In the genomic region with DNA sequence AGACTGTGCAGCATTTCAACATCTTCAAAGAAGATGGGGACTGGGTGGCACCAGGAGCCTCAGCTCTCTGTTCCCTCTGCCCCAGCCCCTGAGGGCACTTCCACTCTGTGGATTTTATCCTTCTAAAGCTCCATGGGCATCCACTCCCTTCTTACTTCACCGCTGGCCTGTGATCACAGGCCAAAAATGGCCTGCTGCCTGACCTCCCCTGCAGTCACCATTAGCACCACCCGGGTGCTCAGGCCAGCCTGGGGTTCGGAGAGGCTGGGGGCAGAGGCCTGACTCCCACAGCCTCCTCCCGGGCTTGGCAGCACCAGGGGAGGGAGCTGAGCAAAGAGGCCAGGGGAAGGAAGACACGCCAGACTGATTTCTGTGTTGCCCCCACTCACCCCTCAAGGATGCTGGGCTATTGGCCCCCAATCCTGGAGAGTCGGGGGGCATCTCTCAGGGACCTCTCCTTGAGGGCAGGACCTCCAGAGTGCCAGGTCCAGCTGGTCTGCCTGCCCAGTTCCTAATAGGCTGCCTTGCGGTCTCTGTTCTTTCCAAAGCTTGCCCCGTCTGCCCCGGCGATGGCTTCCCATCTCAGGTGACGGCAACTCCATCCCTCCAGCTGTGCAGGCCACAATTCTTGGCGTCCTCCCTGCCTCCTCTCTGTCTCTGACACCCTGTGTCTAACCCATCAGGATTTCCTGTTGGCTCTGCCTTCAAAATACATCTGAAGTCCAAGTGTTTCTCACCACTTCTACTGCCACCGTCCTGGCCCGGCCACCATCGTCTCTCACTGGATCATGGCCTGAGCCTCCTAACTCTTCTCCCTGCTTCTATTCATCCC, we compare ENCODE assay signal across 16 cellular contexts.
DNase-seq lines count a peak whose midpoint lies in the region; ATAC-seq and TF ChIP-seq lines count a peak whose summit lies in the region.
"Had no signal": no experiment of that assay in that cellular context is flagged by ENCODE, and none has a peak within 500 bp of the region (broad histone marks: within the 10 kb centered on the region; RNA-seq: fewer than 3 reads in every experiment).

No MANE protein-coding gene starts in this region.

- H3K4me1 Mint-ChIP-seq in activated T-cell treated with anti-CD3 and anti-CD28 coated beads, Interleukin-2, amount 50 U/mL, for 24 hours (ENCODE audit: low read depth): no peaks in the 10 kb centered on the region
- H3K4me1 Mint-ChIP-seq in activated T-cell treated with anti-CD3 and anti-CD28 coated beads, Interleukin-2, amount 50 U/mL, for 72 hours (ENCODE audit: low read depth): no peaks in the 10 kb centered on the region
- no peaks in the 10 kb centered on the region for H3K4me1 Mint-ChIP-seq in type B pancreatic cell (ENCODE audit: unreplicated experiment)

- ATAC-seq in activated T-cell treated with anti-CD3 and anti-CD28 coated beads, Interleukin-2, amount 50 U/mL, for 72 hours (replicated peaks in 1 of 2): no peak
- no peak for ATAC-seq in HG02852 (IDR thresholded peaks at IDR 0.05; ENCODE audit: unreplicated experiment)

- H3K27ac Mint-ChIP-seq in activated T-cell treated with anti-CD3 and anti-CD28 coated beads, Interleukin-2, amount 50 U/mL, for 24 hours: no peak overlapping the region
- H3K27ac Mint-ChIP-seq in activated T-cell treated with anti-CD3 and anti-CD28 coated beads, Interleukin-2, amount 50 U/mL, for 72 hours: no peak overlapping the region
- no peak overlapping the region for H3K27ac Mint-ChIP-seq in type B pancreatic cell

- no peak overlapping the region for H3K4me3 Mint-ChIP-seq in activated T-cell treated with anti-CD3 and anti-CD28 coated beads, Interleukin-2, amount 50 U/mL, for 24 hours
- H3K4me3 Mint-ChIP-seq in activated T-cell treated with anti-CD3 and anti-CD28 coated beads, Interleukin-2, amount 50 U/mL, for 72 hours: no peak overlapping the region
- no peak overlapping the region for H3K4me3 Mint-ChIP-seq in type B pancreatic cell

- H3K27me3 ChIP-seq in Peyer's patch: no peaks in the 10 kb centered on the region
- H3K27me3 ChIP-seq: BLaER1 treated with 17β-estradiol and CSF1 and Interleukin-3, amounts not matched to agents 10 nM and 100 nM had no signal

- H3K27ac ChIP-seq in Peyer's patch: no peak overlapping the region
- H3K27ac ChIP-seq: BLaER1 treated with 17β-estradiol and CSF1 and Interleukin-3, amounts not matched to agents 10 nM and 100 nM; PC-9 had no signal

- no peaks in the 10 kb centered on the region for H3K36me3 ChIP-seq in Peyer's patch
- H3K36me3 ChIP-seq: BLaER1 treated with 17β-estradiol and CSF1 and Interleukin-3, amounts not matched to agents 10 nM and 100 nM had no signal

- H3K36me3 Mint-ChIP-seq in activated T-cell treated with anti-CD3 and anti-CD28 coated beads, Interleukin-2, amount 50 U/mL, for 24 hours (ENCODE audit: low read depth): no peaks in the 10 kb centered on the region
- no peaks in the 10 kb centered on the region for H3K36me3 Mint-ChIP-seq in activated T-cell treated with anti-CD3 and anti-CD28 coated beads, Interleukin-2, amount 50 U/mL, for 72 hours (ENCODE audit: insufficient read depth in 2 of 2)
- H3K36me3 Mint-ChIP-seq in type B pancreatic cell: no peaks in the 10 kb centered on the region

- TF ChIP-seq POLR2A in Peyer's patch (IDR thresholded peaks at IDR 0.05): no peak

- TF ChIP-seq CTCF in Peyer's patch (IDR thresholded peaks at IDR 0.05): no peak
- no peak for TF ChIP-seq CTCF in type B pancreatic cell (conservative IDR thresholded peaks at IDR 0.05)

- no peak overlapping the region for H3K4me3 ChIP-seq in Peyer's patch
- H3K4me3 ChIP-seq: BLaER1 treated with 17β-estradiol and CSF1 and Interleukin-3, amounts not matched to agents 10 nM and 100 nM; PC-9 had no signal

- no peaks in the 10 kb centered on the region for H3K27me3 Mint-ChIP-seq in activated T-cell treated with anti-CD3 and anti-CD28 coated beads, Interleukin-2, amount 50 U/mL, for 24 hours
- H3K27me3 Mint-ChIP-seq in activated T-cell treated with anti-CD3 and anti-CD28 coated beads, Interleukin-2, amount 50 U/mL, for 72 hours (ENCODE audit: low read depth): no peaks in the 10 kb centered on the region
- peaks cover 3% of the 10 kb centered on the region for H3K27me3 Mint-ChIP-seq in type B pancreatic cell

- H3K9me3 ChIP-seq in Peyer's patch: no peaks in the 10 kb centered on the region
- H3K9me3 ChIP-seq: BLaER1 treated with 17β-estradiol and CSF1 and Interleukin-3, amounts not matched to agents 10 nM and 100 nM had no signal

- H3K4me1 ChIP-seq in Peyer's patch: no peaks in the 10 kb centered on the region

- peak; percentile 5 for DNase-seq in activated T-cell treated with anti-CD3 and anti-CD28 coated beads, Interleukin-2, amount 50 U/mL, for 24 hours
- DNase-seq in activated T-cell treated with anti-CD3 and anti-CD28 coated beads, Interleukin-2, amount 50 U/mL, for 72 hours: no peak
- peak in 2 of 3 donors; percentile 19 to 22 for DNase-seq in Peyer's patch
- peak; percentile 79 for DNase-seq in mesenteric fat pad (ENCODE audit: low spot score)
- DNase-seq in type B pancreatic cell (ENCODE audit: extremely low spot score, unreplicated experiment): peak; percentile 55
- no peak for DNase-seq in T-helper 2 cell
- DNase-seq: DND-41, GOT3, NCI-H1048, NCI-H1436 treated with DMSO at 0.1 percent for 48 hours, NCI-H2081, NCI-H510A, NCI-H774, PC-9 had no signal

- no peaks in the 10 kb centered on the region for H3K9me3 Mint-ChIP-seq in activated T-cell treated with anti-CD3 and anti-CD28 coated beads, Interleukin-2, amount 50 U/mL, for 24 hours
- H3K9me3 Mint-ChIP-seq in activated T-cell treated with anti-CD3 and anti-CD28 coated beads, Interleukin-2, amount 50 U/mL, for 72 hours: no peaks in the 10 kb centered on the region
- no peaks in the 10 kb centered on the region for H3K9me3 Mint-ChIP-seq in type B pancreatic cell

Comparison
In these comparisons a context has a peak if more than half of its experiments do, and no peak if none do; other contexts are left out.
1. DNase-seq: peak in activated T-cell treated with anti-CD3 and anti-CD28 coated beads, Interleukin-2, amount 50 U/mL, for 24 hours (single experiment), Peyer's patch (2 of 3), mesenteric fat pad (single experiment) and type B pancreatic cell (single experiment); none in activated T-cell treated with anti-CD3 and anti-CD28 coated beads, Interleukin-2, amount 50 U/mL, for 72 hours (0 of 2) and T-helper 2 cell (0 of 5).